ENCODE assay signal across 8 cellular contexts in the genomic region with DNA sequence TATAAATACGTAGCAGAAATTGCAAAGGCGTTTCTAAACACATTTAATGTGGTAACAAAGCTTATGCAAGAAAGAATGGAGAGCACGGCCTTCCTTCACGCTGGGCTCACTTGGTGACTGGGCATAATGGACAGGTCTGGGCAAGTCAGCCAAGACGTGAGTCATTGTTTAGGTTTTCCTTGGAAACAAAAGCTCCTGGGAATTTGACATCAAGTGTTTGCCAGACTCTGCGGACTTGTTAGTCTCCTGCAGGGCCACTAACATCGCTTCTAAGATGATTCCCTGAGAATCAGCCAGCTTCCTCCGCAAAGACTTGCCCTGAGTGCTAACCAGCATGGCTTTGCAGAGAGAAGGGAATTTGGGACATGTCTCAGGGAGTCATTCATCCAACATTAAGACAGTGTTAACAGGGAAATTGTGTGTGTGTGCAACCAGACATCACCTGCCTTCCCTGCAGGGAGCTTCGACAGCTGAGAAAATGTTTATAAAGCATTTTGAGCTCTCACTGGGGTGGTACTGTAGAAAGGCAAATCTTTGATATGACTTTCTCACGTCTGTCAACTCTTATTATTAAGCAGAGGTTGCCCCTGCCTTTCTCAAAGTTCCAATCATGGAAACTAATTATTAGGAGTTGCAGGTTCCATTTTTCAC.
DNase-seq lines count a peak whose midpoint lies in the region; ATAC-seq and TF ChIP-seq lines count a peak whose summit lies in the region.

No MANE protein-coding gene starts in this region.

- ATAC-seq in sciatic nerve: peak; percentile 61

- CTCF ChIA-PET in HEK293 (lab: Yijun Ruan, JAX): interaction anchor here (0.6 to 1.9 kb wide), 9 partner anchors 23 to 836 kb away, joined by 3 to 12 read pairs (median 3); no protein-coding TSS in a partner anchor

- H3K4me3 ChIP-seq in HEK293 (ENCODE audit: low read depth, low read length) (no peak overlapping the region), fibroblast of villous mesenchyme (ENCODE audit: low read depth, low read length) (no peak overlapping the region), WERI-Rb-1 (ENCODE audit: low read depth, low read length) (no peak overlapping the region)

- H3K4me1 ChIP-seq in HEK293 (ENCODE audit: control insufficient read depth, insufficient read depth, low read length): 0 out of 2 replicates have a peak, but pooled peaks cover 3% of the 10 kb centered on the region

- POLR2A ChIA-PET in HEK293 (lab: Yijun Ruan, JAX): no interaction called here

- no peaks in the 10 kb centered on the region for H3K36me3 ChIP-seq in HEK293 (ENCODE audit: control insufficient read depth in 2 of 2, insufficient read depth in 1 of 2, low read length in 2 of 2)
- no peaks in the 10 kb centered on the region for H3K36me3 ChIP-seq in WERI-Rb-1

- intact Hi-C loops in sciatic nerve (cut with DNase I): no loop called here

- H3K27me3 ChIP-seq in WERI-Rb-1 (ENCODE audit: insufficient read depth, low read depth, severe bottlenecking): peaks cover 46% of the 10 kb centered on the region

- no peak for TF ChIP-seq CTCF in HEK293 (tag by site-specific recombination; IDR thresholded peaks at IDR 0.05)
- TF ChIP-seq CTCF in fibroblast of villous mesenchyme (IDR thresholded peaks at IDR 0.05; ENCODE audit: insufficient read depth, low read depth, low read length): no peak
- TF ChIP-seq CTCF in GM20000 (IDR thresholded peaks at IDR 0.05; ENCODE audit: extremely low read depth, missing control alignments): no peak
- no peak for TF ChIP-seq CTCF in WERI-Rb-1 (IDR thresholded peaks at IDR 0.05; ENCODE audit: low read depth, low read length)

- H3K27ac ChIP-seq in HEK293 (ENCODE audit: extremely low read depth, low read depth, low read length) (peak overlapping the region; percentile 82), WERI-Rb-1 (no peak overlapping the region)

- H3K9me3 ChIP-seq in HEK293 (ENCODE audit: control insufficient read depth, insufficient read depth, low read depth, low read length) (no peaks in the 10 kb centered on the region), WERI-Rb-1 (ENCODE audit: severe bottlenecking) (no peaks in the 10 kb centered on the region)

- DNase-seq in RPMI7951 (ENCODE audit: low read depth) (peak; percentile 2), fibroblast of villous mesenchyme (ENCODE audit: low read depth) (peak; percentile 33), sciatic nerve (ENCODE audit: low spot score) (no peak), KG1 (lab: John Stamatoyannopoulos, UW) (no peak), GM20000 (ENCODE audit: low spot score) (no peak), OCI-M2 (lab: John Stamatoyannopoulos, UW; ENCODE audit: unreplicated experiment) (no peak), WERI-Rb-1 (no peak)

TF ChIP-seq in HEK293, 187 proteins besides CTCF, POLR2A, EP300 and RAD21 (continues in another document):
- no peak for TF ChIP-seq ZNF146 (tag by site-specific recombination; IDR thresholded peaks at IDR 0.05)
- no peak for TF ChIP-seq ZNF16 (tag by site-specific recombination; IDR thresholded peaks at IDR 0.05; ENCODE audit: low read depth)
- no peak for TF ChIP-seq ZNF202 (tag by site-specific recombination; IDR thresholded peaks at IDR 0.05; ENCODE audit: borderline replicate concordance)
- TF ChIP-seq ZNF239 (tag by site-specific recombination; IDR thresholded peaks at IDR 0.05): no peak
- no peak for TF ChIP-seq ZNF140 (tag by site-specific recombination; IDR thresholded peaks at IDR 0.05)
- TF ChIP-seq GFI1B (tag by site-specific recombination; IDR thresholded peaks at IDR 0.05): no peak
- no peak for TF ChIP-seq ZNF624 (tag by site-specific recombination; IDR thresholded peaks at IDR 0.05)
- no peak for TF ChIP-seq ZNF174 (tag by site-specific recombination; IDR thresholded peaks at IDR 0.05)
- TF ChIP-seq ZNF610 (tag by site-specific recombination; IDR thresholded peaks at IDR 0.05; ENCODE audit: borderline replicate concordance): no peak
- no peak for TF ChIP-seq ZFP3 (tag by site-specific recombination; IDR thresholded peaks at IDR 0.05; ENCODE audit: low read depth)
- no peak for TF ChIP-seq ZNF670 (tag by site-specific recombination; IDR thresholded peaks at IDR 0.05; ENCODE audit: low read depth)
- TF ChIP-seq ZNF2 (tag by site-specific recombination; IDR thresholded peaks at IDR 0.05): no peak
- no peak for TF ChIP-seq ZSCAN23 (tag by site-specific recombination; IDR thresholded peaks at IDR 0.05)
- no peak for TF ChIP-seq RBAK (tag by site-specific recombination; IDR thresholded peaks at IDR 0.05)
- TF ChIP-seq FEZF1 (tag by site-specific recombination; IDR thresholded peaks at IDR 0.05): peak; percentile 47; the same call in 1 of the 2 replicates
- no peak for TF ChIP-seq ZBTB48 (tag by site-specific recombination; IDR thresholded peaks at IDR 0.05)
- TF ChIP-seq, protein P1, sequence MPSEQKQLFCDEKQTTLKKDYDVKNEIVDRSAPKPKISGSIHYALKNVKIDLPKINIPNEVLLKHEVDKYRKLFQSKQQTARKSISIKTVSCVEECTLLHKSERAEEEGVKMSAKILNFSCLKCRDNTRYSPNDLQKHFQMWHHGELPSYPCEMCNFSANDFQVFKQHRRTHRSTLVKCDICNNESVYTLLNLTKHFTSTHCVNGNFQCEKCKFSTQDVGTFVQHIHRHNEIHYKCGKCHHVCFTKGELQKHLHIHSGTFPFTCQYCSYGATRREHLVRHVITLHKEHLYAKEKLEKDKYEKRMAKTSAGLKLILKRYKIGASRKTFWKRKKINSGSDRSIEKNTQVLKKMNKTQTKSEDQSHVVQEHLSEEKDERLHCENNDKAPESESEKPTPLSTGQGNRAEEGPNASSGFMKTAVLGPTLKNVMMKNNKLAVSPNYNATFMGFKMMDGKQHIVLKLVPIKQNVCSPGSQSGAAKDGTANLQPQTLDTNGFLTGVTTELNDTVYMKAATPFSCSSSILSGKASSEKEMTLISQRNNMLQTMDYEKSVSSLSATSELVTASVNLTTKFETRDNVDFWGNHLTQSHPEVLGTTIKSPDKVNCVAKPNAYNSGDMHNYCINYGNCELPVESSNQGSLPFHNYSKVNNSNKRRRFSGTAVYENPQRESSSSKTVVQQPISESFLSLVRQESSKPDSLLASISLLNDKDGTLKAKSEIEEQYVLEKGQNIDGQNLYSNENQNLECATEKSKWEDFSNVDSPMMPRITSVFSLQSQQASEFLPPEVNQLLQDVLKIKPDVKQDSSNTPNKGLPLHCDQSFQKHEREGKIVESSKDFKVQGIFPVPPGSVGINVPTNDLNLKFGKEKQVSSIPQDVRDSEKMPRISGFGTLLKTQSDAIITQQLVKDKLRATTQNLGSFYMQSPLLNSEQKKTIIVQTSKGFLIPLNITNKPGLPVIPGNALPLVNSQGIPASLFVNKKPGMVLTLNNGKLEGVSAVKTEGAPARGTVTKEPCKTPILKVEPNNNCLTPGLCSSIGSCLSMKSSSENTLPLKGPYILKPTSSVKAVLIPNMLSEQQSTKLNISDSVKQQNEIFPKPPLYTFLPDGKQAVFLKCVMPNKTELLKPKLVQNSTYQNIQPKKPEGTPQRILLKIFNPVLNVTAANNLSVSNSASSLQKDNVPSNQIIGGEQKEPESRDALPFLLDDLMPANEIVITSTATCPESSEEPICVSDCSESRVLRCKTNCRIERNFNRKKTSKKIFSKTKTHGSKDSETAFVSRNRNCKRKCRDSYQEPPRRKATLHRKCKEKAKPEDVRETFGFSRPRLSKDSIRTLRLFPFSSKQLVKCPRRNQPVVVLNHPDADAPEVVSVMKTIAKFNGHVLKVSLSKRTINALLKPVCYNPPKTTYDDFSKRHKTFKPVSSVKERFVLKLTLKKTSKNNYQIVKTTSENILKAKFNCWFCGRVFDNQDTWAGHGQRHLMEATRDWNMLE (tag by site-specific recombination; conservative IDR thresholded peaks at IDR 0.05; ENCODE audit: low read depth): peak; percentile 37; the same call in 1 of the 2 replicates
- TF ChIP-seq ZNF48 (tag by site-specific recombination; IDR thresholded peaks at IDR 0.05): no peak
- TF ChIP-seq, protein P2, sequence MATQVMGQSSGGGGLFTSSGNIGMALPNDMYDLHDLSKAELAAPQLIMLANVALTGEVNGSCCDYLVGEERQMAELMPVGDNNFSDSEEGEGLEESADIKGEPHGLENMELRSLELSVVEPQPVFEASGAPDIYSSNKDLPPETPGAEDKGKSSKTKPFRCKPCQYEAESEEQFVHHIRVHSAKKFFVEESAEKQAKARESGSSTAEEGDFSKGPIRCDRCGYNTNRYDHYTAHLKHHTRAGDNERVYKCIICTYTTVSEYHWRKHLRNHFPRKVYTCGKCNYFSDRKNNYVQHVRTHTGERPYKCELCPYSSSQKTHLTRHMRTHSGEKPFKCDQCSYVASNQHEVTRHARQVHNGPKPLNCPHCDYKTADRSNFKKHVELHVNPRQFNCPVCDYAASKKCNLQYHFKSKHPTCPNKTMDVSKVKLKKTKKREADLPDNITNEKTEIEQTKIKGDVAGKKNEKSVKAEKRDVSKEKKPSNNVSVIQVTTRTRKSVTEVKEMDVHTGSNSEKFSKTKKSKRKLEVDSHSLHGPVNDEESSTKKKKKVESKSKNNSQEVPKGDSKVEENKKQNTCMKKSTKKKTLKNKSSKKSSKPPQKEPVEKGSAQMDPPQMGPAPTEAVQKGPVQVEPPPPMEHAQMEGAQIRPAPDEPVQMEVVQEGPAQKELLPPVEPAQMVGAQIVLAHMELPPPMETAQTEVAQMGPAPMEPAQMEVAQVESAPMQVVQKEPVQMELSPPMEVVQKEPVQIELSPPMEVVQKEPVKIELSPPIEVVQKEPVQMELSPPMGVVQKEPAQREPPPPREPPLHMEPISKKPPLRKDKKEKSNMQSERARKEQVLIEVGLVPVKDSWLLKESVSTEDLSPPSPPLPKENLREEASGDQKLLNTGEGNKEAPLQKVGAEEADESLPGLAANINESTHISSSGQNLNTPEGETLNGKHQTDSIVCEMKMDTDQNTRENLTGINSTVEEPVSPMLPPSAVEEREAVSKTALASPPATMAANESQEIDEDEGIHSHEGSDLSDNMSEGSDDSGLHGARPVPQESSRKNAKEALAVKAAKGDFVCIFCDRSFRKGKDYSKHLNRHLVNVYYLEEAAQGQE (tag by site-specific recombination; IDR thresholded peaks at IDR 0.05): no peak
- no peak for TF ChIP-seq ZNF830 (tag by site-specific recombination; IDR thresholded peaks at IDR 0.05; ENCODE audit: low read depth)
- TF ChIP-seq ZNF560 (tag by site-specific recombination; IDR thresholded peaks at IDR 0.05; ENCODE audit: borderline replicate concordance): no peak
- TF ChIP-seq YY2 (tag by site-specific recombination; IDR thresholded peaks at IDR 0.05): no peak
- TF ChIP-seq ZNF10 (tag by site-specific recombination; IDR thresholded peaks at IDR 0.05): 0 out of 2 replicates have a peak, but pooled peaks have one; percentile 29
- TF ChIP-seq KLF16 (tag by site-specific recombination; IDR thresholded peaks at IDR 0.05): no peak
- peak; percentile 87 for TF ChIP-seq ZNF660 (tag by site-specific recombination; IDR thresholded peaks at IDR 0.05)

Comparison
In these comparisons a context has a peak if more than half of its experiments do, and no peak if none do; other contexts are left out.
1. DNase-seq: peak in RPMI7951 (single experiment) and fibroblast of villous mesenchyme (single experiment); none in sciatic nerve (single experiment), KG1 (single experiment), GM20000 (single experiment), OCI-M2 (single experiment) and WERI-Rb-1 (single experiment).